Comparison of ENCODE assay signal across 11 cellular contexts in the genomic region with DNA sequence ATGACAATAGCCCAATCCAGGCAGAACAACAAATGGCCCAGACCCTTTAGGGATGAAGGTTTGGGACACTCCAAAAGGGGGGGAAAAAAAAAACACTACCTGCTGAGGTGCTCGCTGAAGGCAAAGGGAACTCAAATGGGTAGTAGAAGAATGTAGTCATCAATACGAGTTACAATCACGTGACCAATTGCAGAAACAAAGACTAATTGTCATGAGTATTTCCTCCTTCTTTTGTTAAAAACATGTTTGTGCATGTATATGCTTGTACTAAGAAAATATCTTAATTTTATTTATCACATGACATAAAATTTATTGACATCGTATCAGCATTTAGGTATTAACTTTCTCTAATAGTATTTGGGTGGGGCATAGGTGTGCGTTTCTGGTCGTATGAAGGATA.
"Had no signal": no experiment of that assay in that cellular context is flagged by ENCODE, and none has a peak within 500 bp of the region (broad histone marks: within the 10 kb centered on the region; RNA-seq: fewer than 3 reads in every experiment).

No MANE protein-coding gene starts in this region.

- H3K9ac ChIP-seq: GM23248 had no signal

- ATAC-seq: GM23338, HCT116 had no signal

- H3K9me3 ChIP-seq: HAP-1 had no signal

- FAIRE-seq: H1, H54 had no signal

- H3K4me2 ChIP-seq: GM23338 had no signal

- H3K27ac ChIP-seq: GM23248 had no signal

- DNase-seq: GM23248, GOT3, H7, H9, HCEC 1CT, HFFc6 had no signal

- H3K36me3 ChIP-seq: HAP-1 had no signal

- H3K4me1 ChIP-seq: HAP-1 had no signal

- H3K4me3 ChIP-seq: GM23248, GM23338, HAP-1 had no signal

- H2AFZ ChIP-seq: GM23248, GM23338 had no signal
